19 cellular contexts compared by ENCODE assay signal in the genomic region with DNA sequence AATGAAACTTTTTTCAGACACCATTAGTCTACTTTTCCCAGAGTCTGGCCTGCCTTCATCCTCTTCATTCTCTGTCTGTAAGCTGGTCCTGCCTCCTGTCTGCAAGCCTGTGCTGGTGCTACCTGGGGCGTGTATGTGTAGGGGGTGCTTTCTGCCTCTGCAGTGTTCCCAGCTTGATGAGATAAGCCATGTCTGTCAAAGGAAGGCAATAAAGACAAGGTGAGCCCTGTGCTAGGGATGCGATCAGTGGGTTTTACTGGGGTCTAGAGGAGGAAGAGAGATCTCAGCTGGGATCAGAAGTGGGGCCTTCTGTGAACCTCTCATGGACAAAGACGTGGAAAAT.
DNase-seq lines count a peak whose midpoint lies in the region; ATAC-seq, FAIRE-seq and TF ChIP-seq lines count a peak whose summit lies in the region.
"Had no signal": no experiment of that assay in that cellular context is flagged by ENCODE, and none has a peak within 500 bp of the region (broad histone marks: within the 10 kb centered on the region; RNA-seq: fewer than 3 reads in every experiment).

No MANE protein-coding gene starts in this region.

- intact Hi-C loops in Caco-2 (cut with micrococcal nuclease; ENCODE audit: unreplicated experiment), result no loop called here

- H2BK15ac ChIP-seq in H1 (ENCODE audit: low read length), result no peak overlapping the region

- H3K4me2 ChIP-seq in H1 (ENCODE audit: insufficient read depth in 1 of 2, low read depth in 2 of 2, low read length in 2 of 2), result no peak overlapping the region
- H3K4me2 ChIP-seq: BLaER1, KMS-11 had no signal

- H3K23me2 ChIP-seq in H1 (ENCODE audit: low read depth, low read length), result no peaks in the 10 kb centered on the region

- H4K8ac ChIP-seq in H1 (ENCODE audit: extremely low read depth, insufficient read depth, low read length), result no peak overlapping the region

- H3K79me1 ChIP-seq in H1 (ENCODE audit: low read depth, low read length), result 0 out of 2 replicates have a peak, but pooled peaks cover 2% of the 10 kb centered on the region

- peaks cover 20% of the 10 kb centered on the region for H3K4me1 Mint-ChIP-seq in activated T-cell treated with anti-CD3 and anti-CD28 coated beads, Interleukin-2, amount 50 U/mL, for 24 hours (ENCODE audit: low read depth)
- peaks cover 20% of the 10 kb centered on the region for H3K4me1 Mint-ChIP-seq in activated T-cell treated with anti-CD3 and anti-CD28 coated beads, Interleukin-2, amount 50 U/mL, for 72 hours (ENCODE audit: low read depth)
- H3K4me1 Mint-ChIP-seq in T-cell (peaks cover 26 to 40% (median 32%) of the 10 kb centered on the region in 3 donors), Caco-2 (ENCODE audit: low read depth, unreplicated experiment) (no peaks in the 10 kb centered on the region)

- no peak overlapping the region for H4K91ac ChIP-seq in H1 (replicated peaks; ENCODE audit: insufficient read length, low read length)

- H3K14ac ChIP-seq in H1 (ENCODE audit: insufficient read length), result no peak overlapping the region

- FAIRE-seq in H1 (lab: Jason Lieb, UNC), result no peak
- FAIRE-seq: HepG2 had no signal

- TF ChIP-seq RAD21 in H1 (IDR thresholded peaks at IDR 0.05 in 1 of 2, conservative IDR thresholded peaks at IDR 0.05 in 1 of 2; ENCODE audit: low read depth in 2 of 2, low read length in 2 of 2), result no peak

- no peak overlapping the region for H3K4me3 Mint-ChIP-seq in activated T-cell treated with anti-CD3 and anti-CD28 coated beads, Interleukin-2, amount 50 U/mL, for 24 hours
- no peak overlapping the region for H3K4me3 Mint-ChIP-seq in activated T-cell treated with anti-CD3 and anti-CD28 coated beads, Interleukin-2, amount 50 U/mL, for 72 hours
- H3K4me3 Mint-ChIP-seq in T-cell (peak overlapping the region in 1 of 3 donors; percentile 28), Caco-2 (ENCODE audit: unreplicated experiment) (no peak overlapping the region)

- no peak overlapping the region for H3K18ac ChIP-seq in H1 (ENCODE audit: extremely low read depth, low read length)

- no peak for TF ChIP-seq POLR2A in H1 (IDR thresholded peaks at IDR 0.05; ENCODE audit: control extremely low read depth in 1 of 2, low read depth in 2 of 2, low read length in 2 of 2)
- TF ChIP-seq POLR2A in tibial nerve (IDR thresholded peaks at IDR 0.05), result no peak

- WGBS in H1 (ENCODE audit: extremely low coverage in 1 of 2, insufficient coverage in 1 of 2, insufficient read length in 1 of 2, insufficient replicate concordance in 2 of 2, low coverage in 1 of 2, low lambda C conversion rate in 2 of 2, missing lambda C conversion rate in 1 of 2), 2 experiments, result 81% methylated on average over 3 of the region's 3 CpGs; no CpG with 5 or more reads in 1 of the 2 experiments
- 79 to 86% methylated on average over 3 of the region's 3 CpGs for WGBS in tibial nerve, 2 donors

- peak; percentile 27 for DNase-seq in activated T-cell treated with anti-CD3 and anti-CD28 coated beads, Interleukin-2, amount 50 U/mL, for 24 hours
- no peak for DNase-seq in activated T-cell treated with anti-CD3 and anti-CD28 coated beads, Interleukin-2, amount 50 U/mL, for 72 hours
- DNase-seq in T-cell (no peak), H1 (ENCODE audit: low read depth in 1 of 2, low spot score in 2 of 2) (no peak), putamen (ENCODE audit: low spot score) (peak; percentile 29), RWPE1 (ENCODE audit: low spot score) (no peak), Caco-2 (no peak), tibial nerve (ENCODE audit: low spot score in 2 of 2) (no peak)
- DNase-seq: DMS79 treated with DMSO at 0.1 percent for 48 hours, MV-4-11, NCI-H1694 treated with DMSO at 0.1 percent for 48 hours, NCI-H2107, NCI-H226, NCI-H524, NCI-H82, RPMI8226 had no signal

- H3K4me1 ChIP-seq in H1 (replicated peaks in 1 of 4; ENCODE audit: control insufficient read depth in 3 of 4, insufficient read depth in 4 of 4, low read length in 3 of 4) (no peaks in the 10 kb centered on the region), Caco-2 (no peaks in the 10 kb centered on the region), tibial nerve (peaks cover 0 to 11% (median 0%) of the 10 kb centered on the region in 4 donors)

- no peaks in the 10 kb centered on the region for H3K79me2 ChIP-seq in H1 (ENCODE audit: control insufficient read depth in 1 of 2, insufficient read depth in 2 of 2, low read length in 2 of 2)

- no peak overlapping the region for H2AK5ac ChIP-seq in H1 (ENCODE audit: low read depth, low read length)

- POLR2A ChIA-PET in T-cell (lab: Charles Lee) (interaction anchor here in 1 of 2 donors (0.8 kb wide), 1 partner anchor 13 kb away, joined by 3 read pairs; no protein-coding TSS in a partner anchor), H1 (lab: Charles Lee; ENCODE audit: partially characterized antibody) (no interaction called here), RWPE1 (lab: Yijun Ruan, JAX; ENCODE audit: low non-redundant PET) (no interaction called here), Caco-2 (lab: Charles Lee) (no interaction called here)

- no peak overlapping the region for H2AFZ ChIP-seq in H1 (ENCODE audit: low read length)

- H3K9me3 Mint-ChIP-seq in activated T-cell treated with anti-CD3 and anti-CD28 coated beads, Interleukin-2, amount 50 U/mL, for 24 hours, result no peaks in the 10 kb centered on the region
- H3K9me3 Mint-ChIP-seq in activated T-cell treated with anti-CD3 and anti-CD28 coated beads, Interleukin-2, amount 50 U/mL, for 72 hours, result no peaks in the 10 kb centered on the region
- H3K9me3 Mint-ChIP-seq in T-cell (no peaks in the 10 kb centered on the region), Caco-2 (ENCODE audit: unreplicated experiment) (no peaks in the 10 kb centered on the region)

- H2BK5ac ChIP-seq in H1 (ENCODE audit: low read depth, low read length), result no peak overlapping the region

- no peak overlapping the region for H3K23ac ChIP-seq in H1 (ENCODE audit: insufficient read length)

- H3K27me3 ChIP-seq in H1 (replicated peaks in 1 of 4; ENCODE audit: control insufficient read depth in 3 of 4, extremely low read depth in 1 of 4, insufficient read depth in 3 of 4, low read length in 3 of 4), result no peaks in the 10 kb centered on the region
- H3K27me3 ChIP-seq in Caco-2 (replicated peaks; ENCODE audit: control insufficient read depth, insufficient read depth, low read length), result no peaks in the 10 kb centered on the region
- no peaks in the 10 kb centered on the region for H3K27me3 ChIP-seq in tibial nerve
- H3K27me3 ChIP-seq: BLaER1 had no signal

- no peaks in the 10 kb centered on the region for H3K27me3 Mint-ChIP-seq in activated T-cell treated with anti-CD3 and anti-CD28 coated beads, Interleukin-2, amount 50 U/mL, for 24 hours
- H3K27me3 Mint-ChIP-seq in activated T-cell treated with anti-CD3 and anti-CD28 coated beads, Interleukin-2, amount 50 U/mL, for 72 hours (ENCODE audit: low read depth), result peaks cover 13% of the 10 kb centered on the region
- H3K27me3 Mint-ChIP-seq in T-cell, result no peaks in the 10 kb centered on the region
- peaks cover 18% of the 10 kb centered on the region for H3K27me3 Mint-ChIP-seq in Caco-2 (ENCODE audit: insufficient read depth, unreplicated experiment)

- no peak overlapping the region for H4K5ac ChIP-seq in H1 (ENCODE audit: insufficient read length, low read depth, low read length)

- no peak overlapping the region for H2BK20ac ChIP-seq in H1 (ENCODE audit: low read length)

- no TSS peak for BruUV-seq in Caco-2 (replicated peaks; lab: Mats Ljungman, UMichigan)

- H3K36me3 ChIP-seq in H1 (ENCODE audit: control insufficient read depth in 2 of 4, insufficient read depth in 4 of 4, low read length in 3 of 4), result no peaks in the 10 kb centered on the region
- no peaks in the 10 kb centered on the region for H3K36me3 ChIP-seq in Caco-2 (ENCODE audit: control insufficient read depth, insufficient read depth, low read length)
- peaks cover 0 to 48% (median 0%) of the 10 kb centered on the region in 3 donors for H3K36me3 ChIP-seq in tibial nerve
- H3K36me3 ChIP-seq: BLaER1 had no signal

- no peak overlapping the region for H3K27ac ChIP-seq in H1 (ENCODE audit: low read depth, low read length)
- no peak overlapping the region for H3K27ac ChIP-seq in RWPE1
- no peak overlapping the region for H3K27ac ChIP-seq in tibial nerve
- H3K27ac ChIP-seq: BLaER1, KMS-11 had no signal

- H3K27ac Mint-ChIP-seq in activated T-cell treated with anti-CD3 and anti-CD28 coated beads, Interleukin-2, amount 50 U/mL, for 24 hours, result no peak overlapping the region
- no peak overlapping the region for H3K27ac Mint-ChIP-seq in activated T-cell treated with anti-CD3 and anti-CD28 coated beads, Interleukin-2, amount 50 U/mL, for 72 hours
- H3K27ac Mint-ChIP-seq in T-cell (peak overlapping the region; percentile 7 to 23), Caco-2 (ENCODE audit: unreplicated experiment) (no peak overlapping the region)

- H2BK12ac ChIP-seq in H1 (ENCODE audit: low read depth, low read length), result no peak overlapping the region

- H3K36me3 Mint-ChIP-seq in activated T-cell treated with anti-CD3 and anti-CD28 coated beads, Interleukin-2, amount 50 U/mL, for 24 hours (ENCODE audit: low read depth), result no peaks in the 10 kb centered on the region
- H3K36me3 Mint-ChIP-seq in activated T-cell treated with anti-CD3 and anti-CD28 coated beads, Interleukin-2, amount 50 U/mL, for 72 hours (ENCODE audit: insufficient read depth in 2 of 2), result no peaks in the 10 kb centered on the region
- H3K36me3 Mint-ChIP-seq in T-cell (no peaks in the 10 kb centered on the region), Caco-2 (ENCODE audit: insufficient read depth, unreplicated experiment) (no peaks in the 10 kb centered on the region)

- no peaks in the 10 kb centered on the region for H4K20me1 ChIP-seq in H1 (replicated peaks in 1 of 2; ENCODE audit: control insufficient read depth in 1 of 2, insufficient read depth in 2 of 2, low read length in 2 of 2)
- H4K20me1 ChIP-seq: BLaER1 had no signal

- peak in 2 of 3 experiments; percentile 3 to 5; a peak in 1 of 4 replicates for TF ChIP-seq CTCF in H1 (IDR thresholded peaks at IDR 0.05; ENCODE audit: control extremely low read depth in 1 of 3, insufficient read depth in 1 of 3, low read depth in 1 of 3, low read length in 3 of 3)
- TF ChIP-seq CTCF in RWPE1 (conservative IDR thresholded peaks at IDR 0.05; ENCODE audit: low read depth), result no peak
- no peak for TF ChIP-seq CTCF in Caco-2 (IDR thresholded peaks at IDR 0.05; ENCODE audit: insufficient read depth in 1 of 2, low read depth in 1 of 2, low read length in 1 of 2, severe bottlenecking in 1 of 2, unreplicated experiment in 1 of 2)
- no peak for TF ChIP-seq CTCF in tibial nerve (IDR thresholded peaks at IDR 0.05)

- H3K9me3 ChIP-seq in H1 (ENCODE audit: insufficient read depth in 2 of 2, low read depth in 1 of 2, low read length in 1 of 2), result no peaks in the 10 kb centered on the region
- H3K9me3 ChIP-seq in Caco-2, result no peaks in the 10 kb centered on the region
- no peaks in the 10 kb centered on the region for H3K9me3 ChIP-seq in tibial nerve
- H3K9me3 ChIP-seq: BLaER1 had no signal

- CTCF ChIA-PET in T-cell (lab: Charles Lee), result interaction anchor here (0.5 to 1.1 kb wide), 2 partner anchors 11 to 108 kb away, joined by 3 read pairs; no protein-coding TSS in a partner anchor
- CTCF ChIA-PET in H1 (lab: Charles Lee; ENCODE audit: partially characterized antibody), result interaction anchor here (0.8 to 3.0 kb wide), 15 partner anchors 9 to 112 kb away, joined by 3 to 13 read pairs (median 4); no protein-coding TSS in a partner anchor
- CTCF ChIA-PET in RWPE1 (lab: Yijun Ruan, JAX), result interaction anchor here (0.6 to 1.0 kb wide), 2 partner anchors 16 to 158 kb away, joined by 3 read pairs; no protein-coding TSS in a partner anchor
- CTCF ChIA-PET in Caco-2 (lab: Charles Lee), result no interaction called here

- no peak for ATAC-seq in activated T-cell treated with anti-CD3 and anti-CD28 coated beads, Interleukin-2, amount 50 U/mL, for 72 hours (replicated peaks in 1 of 2)
- peak; percentile 30 to 69 (median 45) for ATAC-seq in T-cell (replicated peaks in 1 of 4)
- ATAC-seq: HepG2 had no signal

- no peak overlapping the region for H3K56ac ChIP-seq in H1 (replicated peaks; ENCODE audit: insufficient read length, low read depth, low read length)

- no peak overlapping the region for H3K4ac ChIP-seq in H1 (replicated peaks; ENCODE audit: insufficient read length, low read depth, low read length)

- H3K4me3 ChIP-seq in H1 (ENCODE audit: extremely low read depth in 1 of 4, insufficient read depth in 2 of 4, low read depth in 3 of 4, low read length in 4 of 4), result no peak overlapping the region
- H3K4me3 ChIP-seq in Caco-2 (ENCODE audit: low read depth, low read length), result no peak overlapping the region
- no peak overlapping the region for H3K4me3 ChIP-seq in tibial nerve
- H3K4me3 ChIP-seq: BLaER1 had no signal

- no peak overlapping the region for H3K9ac ChIP-seq in H1 (replicated peaks in 1 of 4; ENCODE audit: extremely low read depth in 1 of 4, low read depth in 3 of 4, low read length in 3 of 4)
- H3K9ac ChIP-seq: BLaER1, KMS-11 had no signal

- H2BK120ac ChIP-seq in H1 (replicated peaks; ENCODE audit: low read depth, low read length), result no peak overlapping the region

- TF ChIP-seq EP300 in H1 (IDR thresholded peaks at IDR 0.05; ENCODE audit: borderline replicate concordance in 1 of 2, low read depth in 2 of 2, low read length in 2 of 2), result no peak
- TF ChIP-seq EP300 in tibial nerve (IDR thresholded peaks at IDR 0.05), result no peak

Comparison
In these comparisons a context has a peak if more than half of its experiments do, and no peak if none do; other contexts are left out.
1. DNase-seq: peak in activated T-cell treated with anti-CD3 and anti-CD28 coated beads, Interleukin-2, amount 50 U/mL, for 24 hours (single experiment) and putamen (single experiment); none in activated T-cell treated with anti-CD3 and anti-CD28 coated beads, Interleukin-2, amount 50 U/mL, for 72 hours (0 of 2), T-cell (0 of 34), H1 (0 of 2), RWPE1 (single experiment), Caco-2 (0 of 2) and tibial nerve (0 of 2).
2. H3K27ac Mint-ChIP-seq: peak in T-cell (2 of 2); none in activated T-cell treated with anti-CD3 and anti-CD28 coated beads, Interleukin-2, amount 50 U/mL, for 24 hours (single experiment), activated T-cell treated with anti-CD3 and anti-CD28 coated beads, Interleukin-2, amount 50 U/mL, for 72 hours (single experiment) and Caco-2 (single experiment).
3. ATAC-seq: peak in T-cell (4 of 4); none in activated T-cell treated with anti-CD3 and anti-CD28 coated beads, Interleukin-2, amount 50 U/mL, for 72 hours (0 of 2).
4. CTCF ChIP-seq: peak in H1 (2 of 3); none in RWPE1 (single experiment), Caco-2 (0 of 2) and tibial nerve (0 of 5).